Comparison of ENCODE assay signal across 4 cellular contexts in genomic region chr12:129723260-129723659, GRCh38.
"Had no signal": no experiment of that assay in that cellular context is flagged by ENCODE, and none has a peak within 500 bp of the region (broad histone marks: within the 10 kb centered on the region; RNA-seq: fewer than 3 reads in every experiment).

No MANE protein-coding gene starts in this region.

- H3K4me3 Mint-ChIP-seq: GM23338, H9 had no signal

- H3K4me1 Mint-ChIP-seq: GM23338 had no signal

- DNase-seq: HCEC 1CT, IMR-90 had no signal

- ATAC-seq: GM23338 had no signal

- H3K4me3 ChIP-seq: GM23338 had no signal

- H3K27ac Mint-ChIP-seq: GM23338 had no signal
